In the genomic region with DNA sequence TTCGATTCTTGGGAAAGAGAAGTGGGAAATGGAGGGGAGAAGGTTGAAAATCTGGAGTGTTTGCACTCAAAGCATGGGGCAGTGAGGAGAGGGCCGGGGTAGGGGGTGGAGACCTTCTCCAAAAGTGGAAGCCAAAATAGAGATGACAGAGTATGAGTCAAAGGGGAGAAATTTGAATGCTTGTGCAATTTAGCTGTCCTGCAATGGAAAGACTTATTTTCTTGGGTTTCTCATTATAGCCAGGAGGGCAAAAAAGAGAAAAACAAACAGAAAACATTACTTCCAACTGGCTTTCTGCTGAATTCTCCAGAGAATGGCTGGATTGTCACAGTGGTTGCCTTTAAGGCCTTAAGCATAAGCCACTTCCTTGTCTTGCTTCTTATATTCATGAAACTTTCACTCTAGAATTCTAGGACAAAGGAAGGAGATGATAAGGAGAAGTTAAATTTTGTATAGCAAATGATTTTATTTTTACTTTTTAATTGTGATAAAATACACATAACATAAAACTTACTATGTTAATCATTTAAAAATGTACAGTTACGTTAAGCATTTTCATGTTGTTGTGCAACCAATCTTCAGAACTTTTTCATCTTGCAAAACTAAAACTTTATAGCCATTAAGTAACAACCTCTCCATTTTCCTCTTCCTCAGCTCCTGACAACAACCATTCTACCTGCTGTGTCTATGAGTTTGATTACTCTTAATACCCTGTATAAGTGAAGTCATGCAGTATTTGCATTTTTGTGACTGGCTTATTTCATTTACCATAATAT, we compare ENCODE assay signal across 13 cellular contexts.
DNase-seq lines count a peak whose midpoint lies in the region; ATAC-seq and TF ChIP-seq lines count a peak whose summit lies in the region.
"Had no signal": no experiment of that assay in that cellular context is flagged by ENCODE, and none has a peak within 500 bp of the region (broad histone marks: within the 10 kb centered on the region; RNA-seq: fewer than 3 reads in every experiment).

No MANE protein-coding gene starts in this region.

- H3K9me2 ChIP-seq in OCI-LY7 (ENCODE audit: insufficient read depth, low read length), result no peaks in the 10 kb centered on the region
- H3K9me2 ChIP-seq in MM.1S (replicated peaks; ENCODE audit: insufficient read depth, low read length), result no peaks in the 10 kb centered on the region

- peak overlapping the region; percentile 88; the same call in 1 of the 2 replicates for H2AFZ ChIP-seq in OCI-LY7 (ENCODE audit: low read length)
- no peak overlapping the region for H2AFZ ChIP-seq in MM.1S (ENCODE audit: low read length)

- intact Hi-C loops in OCI-LY7 (cut with micrococcal nuclease; ENCODE audit: unreplicated experiment), result loop anchor here (5.0 kb wide), 1 partner anchor 156 kb away; no protein-coding TSS in a partner anchor

- H3K27me3 ChIP-seq in MM.1S (replicated peaks; ENCODE audit: insufficient read depth, low read length), result no peaks in the 10 kb centered on the region

- no TSS peak for BruUV-seq in OCI-LY7 (replicated peaks; lab: Mats Ljungman, UMichigan)

- no peak for ATAC-seq in GM21423 (IDR thresholded peaks at IDR 0.05; ENCODE audit: unreplicated experiment)
- ATAC-seq: activated T-cell treated with anti-CD3 and anti-CD28 coated beads, Interleukin-2, amount 50 U/mL, for 72 hours; Panc1 had no signal

- H3K79me2 ChIP-seq in OCI-LY7 (ENCODE audit: insufficient read depth, low read depth, low read length) (no peaks in the 10 kb centered on the region), MM.1S (ENCODE audit: low read length) (no peaks in the 10 kb centered on the region)

- CTCF ChIA-PET in OCI-LY7 (lab: Charles Lee; ENCODE audit: unreplicated experiment), result no interaction called here

- no peak overlapping the region for H3K9ac ChIP-seq in MM.1S (ENCODE audit: low read length)

- no peaks in the 10 kb centered on the region for H3K36me3 ChIP-seq in OCI-LY7 (ENCODE audit: insufficient read depth, low read length)
- H3K36me3 ChIP-seq in MM.1S (replicated peaks; ENCODE audit: insufficient read depth, low read length), result no peaks in the 10 kb centered on the region
- H3K36me3 ChIP-seq: WERI-Rb-1 had no signal

- H3F3A ChIP-seq in MM.1S (ENCODE audit: insufficient read depth, low read length), result no peaks in the 10 kb centered on the region

- H3K9me3 ChIP-seq in OCI-LY7 (ENCODE audit: low read length), result no peaks in the 10 kb centered on the region
- no peaks in the 10 kb centered on the region for H3K9me3 ChIP-seq in MM.1S (replicated peaks; ENCODE audit: insufficient read depth, low read length)

- H3K27ac ChIP-seq in OCI-LY7 (ENCODE audit: low read depth, low read length, poor library complexity, severe bottlenecking) (no peak overlapping the region), MM.1S (ENCODE audit: low read length) (no peak overlapping the region)
- H3K27ac ChIP-seq: WERI-Rb-1 had no signal

- DNase-seq in GM04503 (ENCODE audit: low read depth) (peak; percentile 61), OCI-LY7 (ENCODE audit: low spot score) (no peak), fibroblast of mammary gland (ENCODE audit: low read depth) (peak; percentile 80), renal cortical epithelial cell (ENCODE audit: low read depth) (peak; percentile 81), SHP77 treated with DMSO at 0.1 percent for 48 hours (lab: John Stamatoyannopoulos, UW) (no peak), MM.1S (no peak)
- no peak for DNase-seq in stimulated activated CD4-positive, alpha-beta T cell treated with anti-CD3 and anti-CD28 coated beads, Interleukin-4, amount 100 ng/mL, for 24 hours
- DNase-seq: activated T-cell treated with anti-CD3 and anti-CD28 coated beads, Interleukin-2, amount 50 U/mL, for 72 hours; midbrain; NCI-H2029; WERI-Rb-1 had no signal

- TF ChIP-seq CTCF in OCI-LY7 (conservative IDR thresholded peaks at IDR 0.05; ENCODE audit: low read length), result no peak
- TF ChIP-seq CTCF in fibroblast of mammary gland (conservative IDR thresholded peaks at IDR 0.05; ENCODE audit: control insufficient read depth, insufficient read depth, low read depth, low read length), result no peak
- TF ChIP-seq CTCF in MM.1S (IDR thresholded peaks at IDR 0.05; ENCODE audit: low read length), result no peak

- POLR2A ChIA-PET in OCI-LY7 (lab: Charles Lee), result interaction anchor here (0.8 to 2.9 kb wide), 5 partner anchors 12 to 154 kb away, joined by 3 to 13 read pairs (median 5); a partner anchor contains a TSS

- H3K4me2 ChIP-seq in OCI-LY7 (ENCODE audit: low read length) (peak overlapping the region; percentile 46), MM.1S (ENCODE audit: low read depth, low read length) (no peak overlapping the region)

- peaks cover 42% of the 10 kb centered on the region for H3K4me1 ChIP-seq in OCI-LY7 (ENCODE audit: insufficient read depth, low read length, poor library complexity, severe bottlenecking)
- H3K4me1 ChIP-seq in MM.1S (ENCODE audit: low read length), result no peaks in the 10 kb centered on the region

- H4K20me1 ChIP-seq in OCI-LY7 (ENCODE audit: insufficient read depth, low read length) (no peaks in the 10 kb centered on the region), MM.1S (ENCODE audit: insufficient read depth, low read length) (no peaks in the 10 kb centered on the region)

- no peak overlapping the region for H3K4me3 ChIP-seq in OCI-LY7 (ENCODE audit: low read depth, low read length, poor library complexity, severe bottlenecking)
- no peak overlapping the region for H3K4me3 ChIP-seq in fibroblast of mammary gland (ENCODE audit: control insufficient read depth, low read depth, low read length)
- no peak overlapping the region for H3K4me3 ChIP-seq in MM.1S (ENCODE audit: low read length)

Comparison
In these comparisons a context has a peak if more than half of its experiments do, and no peak if none do; other contexts are left out.
1. DNase-seq: peak in GM04503 (single experiment), fibroblast of mammary gland (single experiment) and renal cortical epithelial cell (single experiment); none in OCI-LY7 (single experiment), stimulated activated CD4-positive, alpha-beta T cell treated with anti-CD3 and anti-CD28 coated beads, Interleukin-4, amount 100 ng/mL, for 24 hours (single experiment), SHP77 treated with DMSO at 0.1 percent for 48 hours (single experiment) and MM.1S (single experiment).